9 cellular contexts compared by ENCODE assay signal in genomic region chr3:184562875-184563568, GRCh38. TPM values are rescaled to one million over a fixed set of nuclear protein-coding genes. Genes with fewer than 3 reads are reported as not detected.
DNase-seq lines count a peak whose midpoint lies in the region; ATAC-seq, FAIRE-seq and TF ChIP-seq lines count a peak whose summit lies in the region.
"Had no signal": no experiment of that assay in that cellular context is flagged by ENCODE, and none has a peak within 500 bp of the region (broad histone marks: within the 10 kb centered on the region; RNA-seq: fewer than 3 reads in every experiment).

No MANE protein-coding gene starts in this region.

- no peak for TF ChIP-seq POLR2A in spleen (IDR thresholded peaks at IDR 0.05)

- peak overlapping the region; percentile 69 for H3K9ac ChIP-seq in PC-3 (ENCODE audit: low read length)

- no peaks in the 10 kb centered on the region for H3K9me2 ChIP-seq in PC-3 (replicated peaks; ENCODE audit: low read length)

- BruUV-seq in PC-3 (replicated peaks; lab: Mats Ljungman, UMichigan): no TSS peak

- H3K36me3 ChIP-seq in PC-3 (ENCODE audit: low read depth, low read length) (no peaks in the 10 kb centered on the region), pancreas (no peaks in the 10 kb centered on the region), spleen (no peaks in the 10 kb centered on the region)
- H3K36me3 ChIP-seq: neutrophil had no signal

- H3K36me3 Mint-ChIP-seq in CD14-positive monocyte: peaks cover 7% of the 10 kb centered on the region in 2 donors

- POLR2A ChIA-PET in PC-3 (lab: Charles Lee; ENCODE audit: unreplicated experiment): no interaction called here

- H3K4me3 ChIP-seq in PC-3 (ENCODE audit: low read length) (peak overlapping the region; percentile 81), foreskin fibroblast (ENCODE audit: low read depth in 1 of 2, low read length in 2 of 2) (peak overlapping the region; percentile 70 to 81), pancreas (peak overlapping the region; percentile 38 to 86 (median 78)), spleen (peak overlapping the region in 3 of 8 donors; percentile 59 to 80 (median 65))

- peaks cover 43% of the 10 kb centered on the region for H3K4me1 Mint-ChIP-seq in CD14-positive monocyte

- peaks cover 79% of the 10 kb centered on the region for H3K4me1 ChIP-seq in PC-3 (ENCODE audit: insufficient read depth, low read length)
- H3K4me1 ChIP-seq in pancreas: peaks cover 42 to 52% (median 50%) of the 10 kb centered on the region in 3 donors
- H3K4me1 ChIP-seq in spleen: peaks cover 7 to 40% (median 26%) of the 10 kb centered on the region in 6 donors

- H3K27me3 ChIP-seq in PC-3 (ENCODE audit: low read length): no peaks in the 10 kb centered on the region
- no peaks in the 10 kb centered on the region for H3K27me3 ChIP-seq in pancreas
- peaks cover 0 to 68% (median 13%) of the 10 kb centered on the region in 7 donors for H3K27me3 ChIP-seq in spleen (replicated peaks in 1 of 7)

- intact Hi-C loops in CD14-positive monocyte (cut with micrococcal nuclease): no loop called here
- intact Hi-C loops in PC-3 (cut with micrococcal nuclease): no loop called here
- intact Hi-C loops in pancreas (cut with DNase I): no loop called here
- intact Hi-C loops in spleen (cut with DNase I; ENCODE audit: low total_unique reads): no loop called here

- peak overlapping the region in 2 of 7 donors; percentile 9 to 11 for H3K27ac Mint-ChIP-seq in CD14-positive monocyte

- TF ChIP-seq CTCF in CD14-positive monocyte (IDR thresholded peaks at IDR 0.05) (no peak), PC-3 (conservative IDR thresholded peaks at IDR 0.05; ENCODE audit: low read depth, low read length) (no peak), foreskin fibroblast (IDR thresholded peaks at IDR 0.05; ENCODE audit: low read depth, low read length) (no peak), pancreas (IDR thresholded peaks at IDR 0.05) (no peak), D721Med (IDR thresholded peaks at IDR 0.05; ENCODE audit: insufficient read depth, missing control alignments) (no peak), spleen (IDR thresholded peaks at IDR 0.05 in 8 of 11, conservative IDR thresholded peaks at IDR 0.05 in 3 of 11) (no peak)

- DNase-seq in CD14-positive monocyte (ENCODE audit: low spot score): no peak
- DNase-seq in PC-3: peak; percentile 37
- peak in 1 of 2 donors; percentile 54 for DNase-seq in foreskin fibroblast
- peak in 4 of 6 donors; percentile 36 to 64 (median 44) for DNase-seq in pancreas
- no peak for DNase-seq in OCI-M1 (lab: John Stamatoyannopoulos, UW)
- no peak for DNase-seq in D721Med (ENCODE audit: insufficient read length, low spot score)
- no peak for DNase-seq in spleen

- FAIRE-seq in pancreas (lab: Jason Lieb, UNC): no peak
- no peak for FAIRE-seq in D721Med (lab: Jason Lieb, UNC)

- peaks cover 53% of the 10 kb centered on the region for H3K79me2 ChIP-seq in PC-3 (ENCODE audit: low read length)

- H3K4me2 ChIP-seq in PC-3 (ENCODE audit: low read length): peak overlapping the region; percentile 88

- CTCF ChIA-PET in PC-3 (lab: Charles Lee): no interaction called here

- H3K27ac ChIP-seq in PC-3 (ENCODE audit: low read length) (no peak overlapping the region), pancreas (peak overlapping the region; percentile 41 to 83 (median 55)), spleen (no peak overlapping the region)
- H3K27ac ChIP-seq: neutrophil had no signal

- ATAC-seq in PC-3: no peak
- no peak for ATAC-seq in pancreas
- no peak for ATAC-seq in HG02870 (IDR thresholded peaks at IDR 0.05; ENCODE audit: unreplicated experiment)

- H3K27me3 Mint-ChIP-seq in CD14-positive monocyte (ENCODE audit: low read depth in 3 of 3): peaks cover 21 to 47% (median 22%) of the 10 kb centered on the region in 3 donors

- H3K9me3 ChIP-seq in PC-3 (ENCODE audit: low read length) (no peaks in the 10 kb centered on the region), pancreas (no peaks in the 10 kb centered on the region), spleen (no peaks in the 10 kb centered on the region)
- H3K9me3 ChIP-seq: neutrophil had no signal

- H4K20me1 ChIP-seq in PC-3 (ENCODE audit: low read length): peaks cover 19% of the 10 kb centered on the region; the same call in 1 of the 2 replicates

- H2AFZ ChIP-seq in PC-3 (ENCODE audit: low read length): peak overlapping the region; percentile 32; the same call in 1 of the 2 replicates

- 30 to 39% methylated on average over 24 of the region's 24 CpGs for WGBS in pancreas, 2 donors
- WGBS in spleen, 5 donors: 64 to 88% (median 74%) methylated on average over 20 to 24 of the region's 24 CpGs

- no peaks in the 10 kb centered on the region for H3F3A ChIP-seq in PC-3 (ENCODE audit: low read length, unreplicated experiment)

- peaks cover 0 to 4% (median 0%) of the 10 kb centered on the region in 7 donors for H3K9me3 Mint-ChIP-seq in CD14-positive monocyte

- H3K4me3 Mint-ChIP-seq in CD14-positive monocyte: peak overlapping the region; percentile 39 to 41

RNA-seq across cellular contexts. Expression of gene EPHB3, which starts 1.4 kb away (rescaled TPM):
- polyA plus RNA-seq in CD14-positive monocyte (1 to 10 TPM in 1 of 2 donors, under 1 TPM in 1; 0.80 to 1.2 TPM), pancreas (10 to 100 TPM; 11.7 to 13.3 TPM), spleen (under 1 TPM; 0.48 to 0.98 (median 0.52) TPM)
- total RNA-seq in PC-3 (2014; rRNA removed) (18.2 and 23.1 TPM in 2 replicates), pancreas (10 to 100 TPM in 4 of 6 donors, 1 to 10 TPM in 2; 5.8 to 17.3 (median 13.2) TPM), spleen (1 to 10 TPM in 4 of 7 donors, under 1 TPM in 3; 0.23 to 2.3 (median 1.3) TPM)

Comparison
In these comparisons a context has a peak if more than half of its experiments do, and no peak if none do; other contexts are left out.
1. DNase-seq: peak in PC-3 (single experiment) and pancreas (4 of 6); none in CD14-positive monocyte (single experiment), OCI-M1 (single experiment), D721Med (single experiment) and spleen (single experiment).
2. H3K27ac ChIP-seq: peak in pancreas (4 of 4); none in PC-3 (single experiment) and spleen (0 of 8).